Comparison of ENCODE assay signal across 8 cellular contexts in the genomic region with DNA sequence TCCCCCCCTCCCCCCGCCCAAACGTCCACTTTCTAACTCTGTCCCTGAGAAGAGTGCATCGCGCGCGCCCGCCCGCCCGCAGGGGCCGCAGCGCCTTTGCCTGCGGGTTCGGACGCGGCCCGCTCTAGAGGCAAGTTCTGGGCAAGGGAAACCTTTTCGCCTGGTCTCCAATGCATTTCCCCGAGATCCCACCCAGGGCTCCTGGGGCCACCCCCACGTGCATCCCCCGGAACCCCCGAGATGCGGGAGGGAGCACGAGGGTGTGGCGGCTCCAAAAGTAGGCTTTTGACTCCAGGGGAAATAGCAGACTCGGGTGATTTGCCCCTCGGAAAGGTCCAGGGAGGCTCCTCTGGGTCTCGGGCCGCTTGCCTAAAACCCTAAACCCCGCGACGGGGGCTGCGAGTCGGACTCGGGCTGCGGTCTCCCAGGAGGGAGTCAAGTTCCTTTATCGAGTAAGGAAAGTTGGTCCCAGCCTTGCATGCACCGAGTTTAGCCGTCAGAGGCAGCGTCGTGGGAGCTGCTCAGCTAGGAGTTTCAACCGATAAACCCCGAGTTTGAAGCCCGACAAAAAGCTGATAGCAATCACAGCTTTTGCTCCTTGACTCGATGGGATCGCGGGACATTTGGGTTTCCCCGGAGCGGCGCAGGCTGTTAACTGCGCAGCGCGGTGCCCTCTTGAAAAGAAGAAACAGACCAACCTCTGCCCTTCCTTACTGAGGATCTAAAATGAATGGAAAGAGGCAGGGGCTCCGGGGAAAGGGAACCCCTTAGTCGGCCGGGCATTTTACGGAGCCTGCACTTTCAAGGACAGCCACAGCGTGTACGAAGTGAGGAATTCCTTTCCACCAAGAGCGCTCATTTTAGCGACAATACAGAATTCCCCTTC.
DNase-seq lines count a peak whose midpoint lies in the region; ATAC-seq and TF ChIP-seq lines count a peak whose summit lies in the region.

No MANE protein-coding gene starts in this region.

- H3K27ac Mint-ChIP-seq in activated CD4-positive, alpha-beta memory T cell treated with anti-CD3 and anti-CD28 coated beads for 36 hours = peak overlapping the region; percentile 62

- H3K36me3 Mint-ChIP-seq in activated CD4-positive, alpha-beta memory T cell treated with anti-CD3 and anti-CD28 coated beads for 36 hours = peaks cover 17% of the 10 kb centered on the region

- no peak for TF ChIP-seq EP300 in ovary (IDR thresholded peaks at IDR 0.05)

- H3K4me1 ChIP-seq in foreskin keratinocyte (peaks cover 11% of the 10 kb centered on the region), ovary (ENCODE audit: insufficient read depth) (peaks cover 2% of the 10 kb centered on the region)

- intact Hi-C loops in activated CD4-positive, alpha-beta memory T cell treated with anti-CD3 and anti-CD28 coated beads for 36 hours (cut with micrococcal nuclease) = loop anchor here (2.0 to 5.0 kb wide), 2 partner anchors 248 to 331 kb away; no protein-coding TSS in a partner anchor
- intact Hi-C loops in ovary (cut with DNase I) = loop anchor here in 1 of 4 donors (5.0 to 10.0 kb wide), 2 partner anchors 954 to 1051 kb away; no protein-coding TSS in a partner anchor

- CTCF ChIA-PET in activated CD4-positive, alpha-beta memory T cell treated with anti-CD3 and anti-CD28 coated beads for 36 hours (lab: Charles Lee) = interaction anchor here (1.4 to 7.5 kb wide), 20 partner anchors 38 to 509 kb away, joined by 4 to 120 read pairs (median 11); a partner anchor contains a TSS

- POLR2A ChIA-PET in activated CD4-positive, alpha-beta memory T cell treated with anti-CD3 and anti-CD28 coated beads for 36 hours (lab: Charles Lee) = interaction anchor here (1.6 to 8.7 kb wide), 5 partner anchors 44 to 156 kb away, joined by 7 to 267 read pairs (median 68); a partner anchor contains a TSS

- DNase-seq in HT-29 (ENCODE audit: low spot score) (peak; percentile 35), foreskin keratinocyte (peak in 1 of 2 donors; percentile 46), ovary (peak; percentile 20 to 55 (median 26)), NCI-H226 (no peak), NOMO-1 treated with DMSO at 0.1 percent for 48 hours (lab: John Stamatoyannopoulos, UW; ENCODE audit: unreplicated experiment) (no peak)
- DNase-seq in activated CD4-positive, alpha-beta memory T cell treated with anti-CD3 and anti-CD28 coated beads for 36 hours = peak; percentile 22

- H3K27me3 ChIP-seq in foreskin keratinocyte = no peaks in the 10 kb centered on the region
- no peaks in the 10 kb centered on the region for H3K27me3 ChIP-seq in ovary

- H3K36me3 ChIP-seq in ovary = no peaks in the 10 kb centered on the region

- TF ChIP-seq CTCF in foreskin keratinocyte (conservative IDR thresholded peaks at IDR 0.05) = peak; percentile 20
- no peak for TF ChIP-seq CTCF in ovary (IDR thresholded peaks at IDR 0.05)

- TF ChIP-seq POLR2A in ovary (IDR thresholded peaks at IDR 0.05) = no peak

- H3K27ac ChIP-seq in foreskin keratinocyte (peak overlapping the region; percentile 94), ovary (no peak overlapping the region)

- H3K4me3 Mint-ChIP-seq in activated CD4-positive, alpha-beta memory T cell treated with anti-CD3 and anti-CD28 coated beads for 36 hours = peak overlapping the region; percentile 46

- H3K27me3 Mint-ChIP-seq in activated CD4-positive, alpha-beta memory T cell treated with anti-CD3 and anti-CD28 coated beads for 36 hours = peaks cover 5% of the 10 kb centered on the region

- no peaks in the 10 kb centered on the region for H3K9me3 ChIP-seq in ovary

- peaks cover 48% of the 10 kb centered on the region for H3K4me1 Mint-ChIP-seq in activated CD4-positive, alpha-beta memory T cell treated with anti-CD3 and anti-CD28 coated beads for 36 hours (ENCODE audit: low read depth)

- no peaks in the 10 kb centered on the region for H3K9me3 Mint-ChIP-seq in activated CD4-positive, alpha-beta memory T cell treated with anti-CD3 and anti-CD28 coated beads for 36 hours

- H3K4me3 ChIP-seq in ovary = peak overlapping the region; percentile 54

- ATAC-seq in foreskin keratinocyte = no peak
- ATAC-seq in GM21526 (IDR thresholded peaks at IDR 0.05; ENCODE audit: low FRiP score, unreplicated experiment) = no peak
- ATAC-seq in HG03159 (IDR thresholded peaks at IDR 0.05; ENCODE audit: unreplicated experiment) = no peak

- 11 to 17% (median 13%) methylated on average over 59 to 60 of the region's 60 CpGs for WGBS in ovary, 3 donors

Comparison
In these comparisons a context has a peak if more than half of its experiments do, and no peak if none do; other contexts are left out.
1. DNase-seq: peak in HT-29 (single experiment), activated CD4-positive, alpha-beta memory T cell treated with anti-CD3 and anti-CD28 coated beads for 36 hours (single experiment) and ovary (5 of 5); none in NCI-H226 (single experiment) and NOMO-1 treated with DMSO at 0.1 percent for 48 hours (single experiment).